Comparison of ENCODE assay signal across 8 cellular contexts in the genomic region with DNA sequence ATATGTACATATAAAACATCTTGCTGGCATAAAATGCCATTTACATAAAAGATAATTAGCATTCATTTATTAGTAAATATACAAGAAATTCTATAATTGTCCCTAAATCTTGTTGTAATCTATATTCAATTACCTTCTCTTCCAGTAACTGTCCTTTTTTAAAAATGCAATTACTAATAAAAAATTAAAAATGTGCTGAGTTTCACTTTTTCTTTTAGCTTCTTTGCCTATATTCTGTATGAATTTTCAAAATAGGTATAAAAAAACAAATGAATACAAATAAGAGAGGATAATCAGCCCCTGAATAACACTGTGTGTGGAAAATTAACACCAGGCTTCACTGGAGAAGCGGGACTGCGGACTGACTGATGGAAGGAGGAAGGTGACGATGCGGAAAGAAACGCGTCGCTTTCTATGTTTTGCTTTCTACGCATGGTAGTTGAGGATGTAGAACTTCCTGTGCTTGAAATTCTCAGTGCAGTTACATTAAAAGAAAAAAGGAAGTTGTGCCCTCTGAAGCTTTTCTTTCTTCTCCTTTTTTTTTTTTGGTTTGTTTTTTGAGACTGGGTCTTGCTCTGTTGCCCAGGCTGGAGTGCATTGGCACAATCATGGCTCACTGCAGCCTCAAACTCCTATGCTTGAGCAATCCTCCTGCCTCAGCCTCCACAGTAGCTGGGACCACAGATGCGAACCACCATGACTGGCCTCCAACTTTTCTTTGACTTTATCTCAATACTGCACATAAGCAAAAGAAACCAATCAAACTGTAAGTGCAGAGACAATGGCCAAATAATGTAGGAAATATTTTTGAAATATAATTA. TPM values are rescaled to one million over a fixed set of nuclear protein-coding genes. Genes with fewer than 3 reads are reported as not detected.
DNase-seq lines count a peak whose midpoint lies in the region; ATAC-seq and TF ChIP-seq lines count a peak whose summit lies in the region.

No MANE protein-coding gene starts in this region.

- no peaks in the 10 kb centered on the region for H3K9me2 ChIP-seq in hepatocyte (replicated peaks; ENCODE audit: insufficient read depth)

- H3K4me3 ChIP-seq in mucosa of descending colon = no peak overlapping the region
- no peak overlapping the region for H3K4me3 ChIP-seq in hepatocyte

- no peak overlapping the region for H3K27ac ChIP-seq in hepatocyte

- peak; percentile 60 for DNase-seq in UCSD-AML1 (lab: John Stamatoyannopoulos, UW; ENCODE audit: unreplicated experiment)
- DNase-seq in mucosa of descending colon = peak in 1 of 3 donors; percentile 33
- DNase-seq in OCI-M2 (lab: John Stamatoyannopoulos, UW; ENCODE audit: unreplicated experiment) = no peak
- DNase-seq in GM03348 (ENCODE audit: low spot score) = no peak
- DNase-seq in hepatocyte (ENCODE audit: low spot score) = no peak

- H3K36me3 ChIP-seq in mucosa of descending colon (ENCODE audit: low read depth) (no peaks in the 10 kb centered on the region), hepatocyte (replicated peaks; ENCODE audit: insufficient read depth, low read depth) (no peaks in the 10 kb centered on the region)

- no peak overlapping the region for H3K4me2 ChIP-seq in hepatocyte

- H4K20me1 ChIP-seq in hepatocyte (ENCODE audit: insufficient read depth, poor library complexity, severe bottlenecking) = no peaks in the 10 kb centered on the region

- TF ChIP-seq CTCF in mucosa of descending colon (IDR thresholded peaks at IDR 0.05) (no peak), hepatocyte (IDR thresholded peaks at IDR 0.05; ENCODE audit: poor library complexity) (no peak)

- intact Hi-C loops in mucosa of descending colon (cut with DNase I, micrococcal nuclease) = no loop called here

- H3K9me3 ChIP-seq in mucosa of descending colon (no peaks in the 10 kb centered on the region), hepatocyte (ENCODE audit: low read depth) (no peaks in the 10 kb centered on the region)

- peak; percentile 91 for ATAC-seq in GM18867 (IDR thresholded peaks at IDR 0.05; ENCODE audit: unreplicated experiment)
- ATAC-seq in HG02981 (IDR thresholded peaks at IDR 0.05; ENCODE audit: unreplicated experiment) = peak; percentile 67
- peak; percentile 50 for ATAC-seq in mucosa of descending colon
- ATAC-seq in HG03039 (IDR thresholded peaks at IDR 0.05; ENCODE audit: unreplicated experiment) = no peak

- peaks cover 15% of the 10 kb centered on the region for H3K79me2 ChIP-seq in hepatocyte

- H2AFZ ChIP-seq in hepatocyte = no peak overlapping the region

- WGBS in hepatocyte (ENCODE audit: low lambda C conversion rate, missing lambda C conversion rate) = 96% methylated on average over 9 of the region's 9 CpGs

- no peaks in the 10 kb centered on the region for H3K4me1 ChIP-seq in mucosa of descending colon (ENCODE audit: low read depth)
- peaks cover 13% of the 10 kb centered on the region for H3K4me1 ChIP-seq in hepatocyte (ENCODE audit: insufficient read depth)

- H3K27me3 ChIP-seq in hepatocyte = no peaks in the 10 kb centered on the region

RNA-seq across cellular contexts. Expression of a gene that starts 7.4 kb away (rescaled TPM):
- total RNA-seq in mucosa of descending colon (100 to 1,000 TPM in 1 of 3 donors, 10 to 100 TPM in 2; 34.5 to 131 (median 37.6) TPM), hepatocyte (64.3 and 70.2 TPM in 2 replicates)
- polyA plus RNA-seq in hepatocyte = 26.3 and 31.5 TPM in 2 replicates
